In genomic region chr7:30160329-30160728, GRCh38 we compare ENCODE assay signal across 18 cellular contexts. TPM values are rescaled to one million over a fixed set of nuclear protein-coding genes. Genes with fewer than 3 reads are reported as not detected.
DNase-seq lines count a peak whose midpoint lies in the region; ATAC-seq and TF ChIP-seq lines count a peak whose summit lies in the region.
"Had no signal": no experiment of that assay in that cellular context is flagged by ENCODE, and none has a peak within 500 bp of the region (broad histone marks: within the 10 kb centered on the region; RNA-seq: fewer than 3 reads in every experiment).

No MANE protein-coding gene starts in this region.

- H3K36me3 ChIP-seq in OCI-LY1 (ENCODE audit: insufficient read depth, low read length), result no peaks in the 10 kb centered on the region
- peaks cover 12 to 43% (median 24%) of the 10 kb centered on the region in 5 donors for H3K36me3 ChIP-seq in subcutaneous abdominal adipose tissue (ENCODE audit: control insufficient read depth in 5 of 5, insufficient read depth in 5 of 5, low read length in 5 of 5)

- H3K4me2 ChIP-seq in OCI-LY1 (ENCODE audit: low read length), result peak overlapping the region; percentile 40
- H3K4me2 ChIP-seq: A549 had no signal

- intact Hi-C loops in activated CD8-positive, alpha-beta T cell treated with anti-CD3 and anti-CD28 coated beads for 36 hours (cut with micrococcal nuclease), result loop anchor here (10.0 kb wide), 1 partner anchor 114 kb away; no protein-coding TSS in a partner anchor

- H3K9ac ChIP-seq in OCI-LY1 (ENCODE audit: low read length) (peak overlapping the region; percentile 46; the same call in 1 of the 2 replicates), subcutaneous abdominal adipose tissue (ENCODE audit: low read length in 5 of 5) (peak overlapping the region in 1 of 5 donors; percentile 45)

- peak overlapping the region; percentile 22 for H3K4me3 ChIP-seq in OCI-LY1 (ENCODE audit: low read depth, low read length, poor library complexity, severe bottlenecking)
- no peak overlapping the region for H3K4me3 ChIP-seq in subcutaneous abdominal adipose tissue (ENCODE audit: low read depth in 1 of 5, low read length in 5 of 5)
- H3K4me3 ChIP-seq: A549, prostate gland had no signal

- no peaks in the 10 kb centered on the region for H3K27me3 Mint-ChIP-seq in activated CD8-positive, alpha-beta T cell treated with anti-CD3 and anti-CD28 coated beads, Interleukin-2, amount 10 ng/mL, durations not matched to agents 7 days and 5 days (ENCODE audit: low read depth)
- no peaks in the 10 kb centered on the region for H3K27me3 Mint-ChIP-seq in activated CD8-positive, alpha-beta T cell treated with anti-CD3 and anti-CD28 coated beads for 36 hours
- peaks cover 2% of the 10 kb centered on the region for H3K27me3 Mint-ChIP-seq in endothelial cell (ENCODE audit: unreplicated experiment)
- no peaks in the 10 kb centered on the region for H3K27me3 Mint-ChIP-seq in activated CD4-positive, alpha-beta memory T cell treated with anti-CD3 and anti-CD28 coated beads, Interleukin-2, amount 10 ng/mL, durations not matched to agents 7 days and 5 days
- H3K27me3 Mint-ChIP-seq: activated B cell treated with CpG ODN at 0.5 μM for 24 hours; CD4-positive, alpha-beta memory T cell had no signal

- H3K27ac Mint-ChIP-seq in activated CD8-positive, alpha-beta T cell treated with anti-CD3 and anti-CD28 coated beads, Interleukin-2, amount 10 ng/mL, durations not matched to agents 7 days and 5 days, result peak overlapping the region; percentile 12
- H3K27ac Mint-ChIP-seq in activated CD8-positive, alpha-beta T cell treated with anti-CD3 and anti-CD28 coated beads for 36 hours, result no peak overlapping the region
- peak overlapping the region; percentile 5 for H3K27ac Mint-ChIP-seq in endothelial cell (ENCODE audit: unreplicated experiment)
- no peak overlapping the region for H3K27ac Mint-ChIP-seq in activated CD4-positive, alpha-beta memory T cell treated with anti-CD3 and anti-CD28 coated beads, Interleukin-2, amount 10 ng/mL, durations not matched to agents 7 days and 5 days
- H3K27ac Mint-ChIP-seq: activated B cell treated with CpG ODN at 0.5 μM for 24 hours had no signal

- no peaks in the 10 kb centered on the region for H3K9me3 Mint-ChIP-seq in activated CD8-positive, alpha-beta T cell treated with anti-CD3 and anti-CD28 coated beads, Interleukin-2, amount 10 ng/mL, durations not matched to agents 7 days and 5 days (ENCODE audit: insufficient read depth)
- no peaks in the 10 kb centered on the region for H3K9me3 Mint-ChIP-seq in activated CD8-positive, alpha-beta T cell treated with anti-CD3 and anti-CD28 coated beads for 36 hours
- H3K9me3 Mint-ChIP-seq in endothelial cell (ENCODE audit: unreplicated experiment), result no peaks in the 10 kb centered on the region
- H3K9me3 Mint-ChIP-seq in activated CD4-positive, alpha-beta memory T cell treated with anti-CD3 and anti-CD28 coated beads, Interleukin-2, amount 10 ng/mL, durations not matched to agents 7 days and 5 days, result no peaks in the 10 kb centered on the region
- H3K9me3 Mint-ChIP-seq: activated B cell treated with CpG ODN at 0.5 μM for 24 hours; CD4-positive, alpha-beta memory T cell; naive B cell; stimulated activated naive B cell treated with anti-CD40 and anti-IgM and Interleukin-4, amounts not matched to agents 10 μg/mL and 1 μg/mL and 100 μg/mL, for 72 hours had no signal

- POLR2A ChIA-PET in activated CD8-positive, alpha-beta T cell treated with anti-CD3 and anti-CD28 coated beads, Interleukin-2, amount 10 ng/mL, durations not matched to agents 7 days and 5 days (lab: Charles Lee), result no interaction called here
- POLR2A ChIA-PET in activated CD8-positive, alpha-beta T cell treated with anti-CD3 and anti-CD28 coated beads for 36 hours (lab: Charles Lee), result interaction anchor here (1.1 kb wide), 1 partner anchor 14 kb away, joined by 5 read pairs; no protein-coding TSS in a partner anchor
- POLR2A ChIA-PET in activated CD4-positive, alpha-beta memory T cell treated with anti-CD3 and anti-CD28 coated beads, Interleukin-2, amount 10 ng/mL, durations not matched to agents 7 days and 5 days (lab: Charles Lee), result interaction anchor here (0.7 to 1.6 kb wide), 2 partner anchors 25 to 243 kb away, joined by 3 read pairs; partner anchors contain the start of gene MTURN

- H3K4me1 ChIP-seq in OCI-LY1 (ENCODE audit: insufficient read depth, low read length, severe bottlenecking) (peaks cover 80% of the 10 kb centered on the region), subcutaneous abdominal adipose tissue (ENCODE audit: control insufficient read depth in 5 of 5, insufficient read depth in 5 of 5, low read length in 5 of 5) (peaks cover 2 to 72% (median 56%) of the 10 kb centered on the region in 5 donors)

- H3F3A ChIP-seq in OCI-LY1 (ENCODE audit: insufficient read depth, low read length), result no peaks in the 10 kb centered on the region

- no peak for TF ChIP-seq CTCF in activated CD8-positive, alpha-beta T cell treated with anti-CD3 and anti-CD28 coated beads for 36 hours (IDR thresholded peaks at IDR 0.05)
- TF ChIP-seq CTCF in OCI-LY1 (IDR thresholded peaks at IDR 0.05; ENCODE audit: low read length), result no peak
- no peak for TF ChIP-seq CTCF in endothelial cell (IDR thresholded peaks at IDR 0.05; ENCODE audit: unreplicated experiment)

- H3K79me2 ChIP-seq in OCI-LY1 (ENCODE audit: insufficient read depth, low read length), result no peaks in the 10 kb centered on the region

- CTCF ChIA-PET in activated CD8-positive, alpha-beta T cell treated with anti-CD3 and anti-CD28 coated beads, Interleukin-2, amount 10 ng/mL, durations not matched to agents 7 days and 5 days (lab: Charles Lee), result interaction anchor here (1.3 kb wide), 1 partner anchor 13 kb away, joined by 3 read pairs; no protein-coding TSS in a partner anchor
- CTCF ChIA-PET in activated CD8-positive, alpha-beta T cell treated with anti-CD3 and anti-CD28 coated beads for 36 hours (lab: Charles Lee), result interaction anchor here (1.4 kb wide), 2 partner anchors 13 to 403 kb away, joined by 3 read pairs; no protein-coding TSS in a partner anchor
- CTCF ChIA-PET in activated CD4-positive, alpha-beta memory T cell treated with anti-CD3 and anti-CD28 coated beads, Interleukin-2, amount 10 ng/mL, durations not matched to agents 7 days and 5 days (lab: Charles Lee), result no interaction called here

- no peaks in the 10 kb centered on the region for H3K9me2 ChIP-seq in OCI-LY1 (ENCODE audit: low read depth, low read length)

- no peak overlapping the region for H3K4me3 Mint-ChIP-seq in activated CD8-positive, alpha-beta T cell treated with anti-CD3 and anti-CD28 coated beads, Interleukin-2, amount 10 ng/mL, durations not matched to agents 7 days and 5 days
- no peak overlapping the region for H3K4me3 Mint-ChIP-seq in activated CD8-positive, alpha-beta T cell treated with anti-CD3 and anti-CD28 coated beads for 36 hours
- no peak overlapping the region for H3K4me3 Mint-ChIP-seq in endothelial cell (ENCODE audit: unreplicated experiment)
- no peak overlapping the region for H3K4me3 Mint-ChIP-seq in activated CD4-positive, alpha-beta memory T cell treated with anti-CD3 and anti-CD28 coated beads, Interleukin-2, amount 10 ng/mL, durations not matched to agents 7 days and 5 days
- H3K4me3 Mint-ChIP-seq: CD4-positive, alpha-beta memory T cell had no signal

- DNase-seq in activated CD8-positive, alpha-beta T cell treated with anti-CD3 and anti-CD28 coated beads, Interleukin-2, amount 10 ng/mL, durations not matched to agents 7 days and 5 days, result no peak
- DNase-seq in activated CD8-positive, alpha-beta T cell treated with anti-CD3 and anti-CD28 coated beads for 36 hours, result no peak
- no peak for DNase-seq in endothelial cell (ENCODE audit: low spot score)
- no peak for DNase-seq in islet precursor cell
- DNase-seq in activated CD4-positive, alpha-beta memory T cell treated with anti-CD3 and anti-CD28 coated beads, Interleukin-2, amount 10 ng/mL, durations not matched to agents 7 days and 5 days, result no peak
- DNase-seq in NCI-H446 treated with DMSO at 0.1 percent for 48 hours (lab: John Stamatoyannopoulos, UW), result no peak
- DNase-seq: activated B cell treated with CpG ODN at 0.5 μM for 24 hours; activated CD8-positive, alpha-beta memory T cell treated with anti-CD3 and anti-CD28 coated beads, Interleukin-2, amount 50 U/mL, for 4 hours; CD4-positive, alpha-beta memory T cell; naive B cell; NCI-H2029; NCI-H524 treated with DMSO at 0.1 percent for 48 hours; stimulated activated CD4-positive, alpha-beta T cell treated with anti-CD3 and anti-CD28 coated beads, Interleukin-12 subunit alpha, Interleukin-12 subunit beta, amount 100 ng/mL, for 4 hours had no signal

- H3K9me3 ChIP-seq in OCI-LY1 (ENCODE audit: low read length), result no peaks in the 10 kb centered on the region
- H3K9me3 ChIP-seq in subcutaneous abdominal adipose tissue (ENCODE audit: control insufficient read depth in 5 of 5, low read length in 5 of 5), result no peaks in the 10 kb centered on the region
- H3K9me3 ChIP-seq: A549, prostate gland had no signal

- H2AFZ ChIP-seq in OCI-LY1 (ENCODE audit: low read length), result no peak overlapping the region

- ATAC-seq in activated CD8-positive, alpha-beta T cell treated with anti-CD3 and anti-CD28 coated beads, Interleukin-2, amount 10 ng/mL, durations not matched to agents 7 days and 5 days, result no peak
- ATAC-seq in activated CD8-positive, alpha-beta T cell treated with anti-CD3 and anti-CD28 coated beads for 36 hours, result no peak

- H3K4me1 Mint-ChIP-seq in activated CD8-positive, alpha-beta T cell treated with anti-CD3 and anti-CD28 coated beads, Interleukin-2, amount 10 ng/mL, durations not matched to agents 7 days and 5 days (ENCODE audit: low read depth), result peaks cover 77% of the 10 kb centered on the region
- peaks cover 54% of the 10 kb centered on the region for H3K4me1 Mint-ChIP-seq in activated CD8-positive, alpha-beta T cell treated with anti-CD3 and anti-CD28 coated beads for 36 hours (ENCODE audit: low read depth)
- H3K4me1 Mint-ChIP-seq in endothelial cell (ENCODE audit: unreplicated experiment), result peaks cover 47% of the 10 kb centered on the region
- peaks cover 49% of the 10 kb centered on the region for H3K4me1 Mint-ChIP-seq in activated CD4-positive, alpha-beta memory T cell treated with anti-CD3 and anti-CD28 coated beads, Interleukin-2, amount 10 ng/mL, durations not matched to agents 7 days and 5 days

- H4K20me1 ChIP-seq in OCI-LY1 (ENCODE audit: insufficient read depth, low read length), result no peaks in the 10 kb centered on the region

- H3K27me3 ChIP-seq in OCI-LY1 (ENCODE audit: insufficient read depth, low read length) (no peaks in the 10 kb centered on the region), subcutaneous abdominal adipose tissue (ENCODE audit: control insufficient read depth in 5 of 5, insufficient read depth in 4 of 5, low read length in 5 of 5) (no peaks in the 10 kb centered on the region)

- no peaks in the 10 kb centered on the region for H3K36me3 Mint-ChIP-seq in activated CD8-positive, alpha-beta T cell treated with anti-CD3 and anti-CD28 coated beads, Interleukin-2, amount 10 ng/mL, durations not matched to agents 7 days and 5 days (ENCODE audit: low read depth)
- no peaks in the 10 kb centered on the region for H3K36me3 Mint-ChIP-seq in activated CD8-positive, alpha-beta T cell treated with anti-CD3 and anti-CD28 coated beads for 36 hours (ENCODE audit: low read depth)
- peaks cover 2% of the 10 kb centered on the region for H3K36me3 Mint-ChIP-seq in endothelial cell (ENCODE audit: low read depth, unreplicated experiment)
- H3K36me3 Mint-ChIP-seq in activated CD4-positive, alpha-beta memory T cell treated with anti-CD3 and anti-CD28 coated beads, Interleukin-2, amount 10 ng/mL, durations not matched to agents 7 days and 5 days (ENCODE audit: low read depth), result no peaks in the 10 kb centered on the region
- H3K36me3 Mint-ChIP-seq: CD4-positive, alpha-beta memory T cell; naive B cell; stimulated activated naive B cell treated with anti-CD40 and anti-IgM and Interleukin-4, amounts not matched to agents 10 μg/mL and 1 μg/mL and 100 μg/mL, for 72 hours had no signal

- H3K27ac ChIP-seq in OCI-LY1 (ENCODE audit: low read depth, low read length, poor library complexity, severe bottlenecking) (peak overlapping the region; percentile 88), subcutaneous abdominal adipose tissue (ENCODE audit: low read depth, low read length) (peak overlapping the region; percentile 38)
- H3K27ac ChIP-seq: A549, prostate gland had no signal

RNA-seq across cellular contexts. Expression of gene MTURN, which starts 25.5 kb away (rescaled TPM):
- 1 to 10 TPM; 1.1 to 1.3 TPM for total RNA-seq in activated CD8-positive, alpha-beta T cell treated with anti-CD3 and anti-CD28 coated beads, Interleukin-2, amount 10 ng/mL, durations not matched to agents 7 days and 5 days
- 1 to 10 TPM; 3.2 to 3.3 TPM for total RNA-seq in activated CD8-positive, alpha-beta T cell treated with anti-CD3 and anti-CD28 coated beads for 36 hours
- 18.0 TPM for total RNA-seq in endothelial cell (ENCODE audit: unreplicated experiment)
- total RNA-seq in activated CD4-positive, alpha-beta memory T cell treated with anti-CD3 and anti-CD28 coated beads, Interleukin-2, amount 10 ng/mL, durations not matched to agents 7 days and 5 days, result 1 to 10 TPM; 2.3 to 2.7 TPM

Comparison
In these comparisons a context has a peak if more than half of its experiments do, and no peak if none do; other contexts are left out.
1. H3K27ac Mint-ChIP-seq: peak in activated CD8-positive, alpha-beta T cell treated with anti-CD3 and anti-CD28 coated beads, Interleukin-2, amount 10 ng/mL, durations not matched to agents 7 days and 5 days (single experiment) and endothelial cell (single experiment); none in activated CD8-positive, alpha-beta T cell treated with anti-CD3 and anti-CD28 coated beads for 36 hours (single experiment) and activated CD4-positive, alpha-beta memory T cell treated with anti-CD3 and anti-CD28 coated beads, Interleukin-2, amount 10 ng/mL, durations not matched to agents 7 days and 5 days (single experiment).